In the genomic region with DNA sequence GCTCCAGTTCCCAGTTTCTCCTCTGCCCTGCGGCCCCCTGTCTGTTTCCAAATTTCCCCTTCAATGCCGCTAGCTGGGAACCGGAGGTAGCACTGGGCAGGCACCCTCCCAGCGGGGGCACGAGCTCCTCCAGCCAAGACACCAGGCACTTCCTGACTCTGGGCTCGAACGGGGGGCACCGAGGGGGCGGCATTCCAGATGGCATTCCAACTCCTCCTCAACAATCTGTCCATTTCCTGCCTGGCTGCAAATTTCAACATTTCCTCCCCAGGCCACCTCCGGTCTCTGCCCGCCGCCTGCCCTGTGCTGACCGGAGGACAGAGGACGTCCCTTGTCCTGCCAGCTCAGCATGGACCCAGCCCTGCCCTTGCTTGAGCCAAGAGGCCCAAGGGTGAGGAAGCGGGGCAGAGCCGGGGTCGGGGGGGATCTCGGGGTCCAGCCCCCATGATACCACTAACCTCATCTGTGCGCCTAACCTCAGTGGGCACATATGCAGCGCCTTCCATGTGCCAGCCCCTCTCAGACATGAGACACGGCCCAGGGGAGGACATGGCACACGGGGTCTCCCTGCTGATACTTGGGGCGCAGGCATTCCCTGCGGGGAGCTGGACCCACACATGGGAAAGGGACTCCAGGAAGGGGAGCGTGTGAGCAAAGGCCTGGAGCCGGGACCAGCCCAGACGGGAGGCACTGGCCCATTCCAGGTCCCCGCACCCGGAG, we compare ENCODE assay signal across 17 cellular contexts. TPM values are rescaled to one million over a fixed set of nuclear protein-coding genes. Genes with fewer than 3 reads are reported as not detected.
A peak's percentile ranks its signal among the peaks of the same experiment; 100 is the strongest.
DNase-seq lines count a peak whose midpoint lies in the region; ATAC-seq and TF ChIP-seq lines count a peak whose summit lies in the region.
"Had no signal": no experiment of that assay in that cellular context is flagged by ENCODE, and none has a peak within 500 bp of the region (broad histone marks: within the 10 kb centered on the region; RNA-seq: fewer than 3 reads in every experiment).

No MANE protein-coding gene starts in this region.

- DNase-seq in COLO829 (ENCODE audit: low spot score) (peak; percentile 71), SW 1271 (lab: John Stamatoyannopoulos, UW) (peak; percentile 50 to 94), glutamatergic neuron (peak; percentile 21), omental fat pad (ENCODE audit: low spot score) (peak; percentile 13), H7 (no peak), MV-4-11 (lab: John Stamatoyannopoulos, UW) (no peak)
- DNase-seq in NK-92 treated with Interleukin-12 subunit alpha and Interleukin-12 subunit beta, amount 100 ng/mL, for 24 hours (lab: John Stamatoyannopoulos, UW) = no peak
- DNase-seq: Caco-2; effector CD8-positive, alpha-beta T cell; GF-D8; NCI-H1105 treated with DMSO at 0.1 percent for 48 hours; NCI-H2171; nucleus accumbens; T-helper 2 cell had no signal

- H3K27me3 Mint-ChIP-seq in glutamatergic neuron (ENCODE audit: unreplicated experiment) = peaks cover 2% of the 10 kb centered on the region
- H3K27me3 Mint-ChIP-seq: activated naive CD4-positive, alpha-beta T cell treated with anti-CD3 and anti-CD28 coated beads, Interleukin-2, amount 10 ng/mL, durations not matched to agents 7 days and 5 days; stimulated activated naive CD8-positive, alpha-beta T cell treated with anti-CD3 and anti-CD28 coated beads, Interleukin-15, Interleukin-2, amounts not matched to agents 100 ng/mL and 50 ng/mL, for 24 hours had no signal

- no peak for TF ChIP-seq CTCF in glutamatergic neuron (IDR thresholded peaks at IDR 0.05; ENCODE audit: partially characterized antibody, unreplicated experiment)
- TF ChIP-seq CTCF in omental fat pad (IDR thresholded peaks at IDR 0.05) = no peak

- H3K4me1 Mint-ChIP-seq in glutamatergic neuron (ENCODE audit: low read depth, unreplicated experiment) = no peaks in the 10 kb centered on the region
- H3K4me1 Mint-ChIP-seq: activated naive CD4-positive, alpha-beta T cell treated with anti-CD3 and anti-CD28 coated beads, Interleukin-2, amount 10 ng/mL, durations not matched to agents 7 days and 5 days had no signal

- ATAC-seq in omental fat pad (ENCODE audit: low FRiP score) (no peak), GM18520 (IDR thresholded peaks at IDR 0.05; ENCODE audit: unreplicated experiment) (no peak)

- no peak overlapping the region for H3K4me3 ChIP-seq in H7 (ENCODE audit: insufficient read depth, low read depth, low read length)

- H3K27me3 ChIP-seq in H7 (ENCODE audit: control insufficient read depth, insufficient read depth, low read length) = no peaks in the 10 kb centered on the region

- no peak overlapping the region for H3K4me3 Mint-ChIP-seq in glutamatergic neuron (ENCODE audit: unreplicated experiment)
- H3K4me3 Mint-ChIP-seq: activated naive CD4-positive, alpha-beta T cell treated with anti-CD3 and anti-CD28 coated beads, Interleukin-2, amount 10 ng/mL, durations not matched to agents 7 days and 5 days; stimulated activated naive CD8-positive, alpha-beta T cell treated with anti-CD3 and anti-CD28 coated beads, Interleukin-15, Interleukin-2, amounts not matched to agents 100 ng/mL and 50 ng/mL, for 24 hours had no signal

- peaks cover 6% of the 10 kb centered on the region for H3K9me3 Mint-ChIP-seq in glutamatergic neuron (ENCODE audit: unreplicated experiment)
- H3K9me3 Mint-ChIP-seq: activated naive CD4-positive, alpha-beta T cell treated with anti-CD3 and anti-CD28 coated beads, Interleukin-2, amount 10 ng/mL, durations not matched to agents 7 days and 5 days; stimulated activated naive CD8-positive, alpha-beta T cell treated with anti-CD3 and anti-CD28 coated beads, Interleukin-15, Interleukin-2, amounts not matched to agents 100 ng/mL and 50 ng/mL, for 24 hours had no signal

- H3K27ac Mint-ChIP-seq in glutamatergic neuron (ENCODE audit: unreplicated experiment) = no peak overlapping the region
- H3K27ac Mint-ChIP-seq: activated naive CD4-positive, alpha-beta T cell treated with anti-CD3 and anti-CD28 coated beads, Interleukin-2, amount 10 ng/mL, durations not matched to agents 7 days and 5 days; stimulated activated naive CD8-positive, alpha-beta T cell treated with anti-CD3 and anti-CD28 coated beads, Interleukin-15, Interleukin-2, amounts not matched to agents 100 ng/mL and 50 ng/mL, for 24 hours had no signal

- no peaks in the 10 kb centered on the region for H3K36me3 ChIP-seq in H7 (replicated peaks; ENCODE audit: control insufficient read depth, insufficient read depth, low read length)

- peaks cover 4% of the 10 kb centered on the region for H3K36me3 Mint-ChIP-seq in glutamatergic neuron (ENCODE audit: unreplicated experiment)
- H3K36me3 Mint-ChIP-seq: activated naive CD4-positive, alpha-beta T cell treated with anti-CD3 and anti-CD28 coated beads, Interleukin-2, amount 10 ng/mL, durations not matched to agents 7 days and 5 days had no signal

RNA-seq across cellular contexts. Expression of gene PDGFA, which starts 58.0 kb away (rescaled TPM):
- total RNA-seq in glutamatergic neuron (ENCODE audit: unreplicated experiment) (7.6 TPM), omental fat pad (10 to 100 TPM in 1 of 4 donors, 1 to 10 TPM in 3; 7.0 to 23.7 (median 8.8) TPM)
- total RNA-seq in H7 (2014; rRNA removed; shearing (Covaris generic)) = 149 and 202 TPM in 2 replicates

Comparison
In these comparisons a context has a peak if more than half of its experiments do, and no peak if none do; other contexts are left out.
1. DNase-seq: peak in COLO829 (single experiment), SW 1271 (2 of 2), glutamatergic neuron (single experiment) and omental fat pad (single experiment); none in NK-92 treated with Interleukin-12 subunit alpha and Interleukin-12 subunit beta, amount 100 ng/mL, for 24 hours (single experiment), H7 (single experiment) and MV-4-11 (single experiment).